In genomic region chr3:129526121-129526900, GRCh38 we compare ENCODE assay signal across 8 cellular contexts. TPM values are rescaled to one million over a fixed set of nuclear protein-coding genes. Genes with fewer than 3 reads are reported as not detected.
DNase-seq lines count a peak whose midpoint lies in the region; ATAC-seq and TF ChIP-seq lines count a peak whose summit lies in the region.
"Had no signal": no experiment of that assay in that cellular context is flagged by ENCODE, and none has a peak within 500 bp of the region (broad histone marks: within the 10 kb centered on the region; RNA-seq: fewer than 3 reads in every experiment).

No MANE protein-coding gene starts in this region.

- H3K4me1 Mint-ChIP-seq in naive thymus-derived CD4-positive, alpha-beta T cell, result peaks cover 0 to 2% (median 0%) of the 10 kb centered on the region in 7 donors

- CTCF ChIA-PET in naive thymus-derived CD4-positive, alpha-beta T cell (lab: Charles Lee), result no interaction called here

- H3K9me3 Mint-ChIP-seq in naive thymus-derived CD4-positive, alpha-beta T cell, result peaks cover 0 to 3% (median 0%) of the 10 kb centered on the region in 11 donors

- H3K36me3 Mint-ChIP-seq in naive thymus-derived CD4-positive, alpha-beta T cell, result no peaks in the 10 kb centered on the region

- H3K27ac ChIP-seq in naive thymus-derived CD4-positive, alpha-beta T cell (ENCODE audit: low read depth, low read length), result no peak overlapping the region
- H3K27ac ChIP-seq in coronary artery, result no peak overlapping the region

- no peaks in the 10 kb centered on the region for H3K27me3 ChIP-seq in naive thymus-derived CD4-positive, alpha-beta T cell (ENCODE audit: control insufficient read depth in 2 of 2, insufficient read depth in 2 of 2, low read length in 2 of 2)

- no peaks in the 10 kb centered on the region for H3K9me3 ChIP-seq in naive thymus-derived CD4-positive, alpha-beta T cell (ENCODE audit: control insufficient read depth in 2 of 3, low read length in 3 of 3)

- ATAC-seq in HG02763 (IDR thresholded peaks at IDR 0.05; ENCODE audit: unreplicated experiment), result peak; percentile 76
- ATAC-seq in naive thymus-derived CD4-positive, alpha-beta T cell, result peak; percentile 78

- H3K27me3 Mint-ChIP-seq in naive thymus-derived CD4-positive, alpha-beta T cell, result no peaks in the 10 kb centered on the region

- intact Hi-C loops in naive thymus-derived CD4-positive, alpha-beta T cell (cut with micrococcal nuclease), result no loop called here

- H3K4me3 ChIP-seq in naive thymus-derived CD4-positive, alpha-beta T cell (ENCODE audit: low read length), result no peak overlapping the region
- H3K4me3 ChIP-seq in coronary artery, result no peak overlapping the region

- no peaks in the 10 kb centered on the region for H3K4me1 ChIP-seq in naive thymus-derived CD4-positive, alpha-beta T cell (ENCODE audit: control insufficient read depth in 2 of 2, insufficient read depth in 2 of 2, low read length in 2 of 2)

- peak overlapping the region in 1 of 9 donors; percentile 59 for H3K27ac Mint-ChIP-seq in naive thymus-derived CD4-positive, alpha-beta T cell

- TF ChIP-seq CTCF in coronary artery (IDR thresholded peaks at IDR 0.05), result no peak

- DNase-seq in GM19238 (ENCODE audit: insufficient read length, low spot score) (peak; percentile 70), NCI-H69 (lab: John Stamatoyannopoulos, UW) (peak; percentile 31), coronary artery (ENCODE audit: low spot score) (no peak), DMS114 treated with DMSO at 0.1 percent for 48 hours (lab: John Stamatoyannopoulos, UW; ENCODE audit: unreplicated experiment) (no peak), cerebellar nuclear complex (lab: John Stamatoyannopoulos, UW) (no peak)
- DNase-seq in naive thymus-derived CD4-positive, alpha-beta T cell, result no peak
- DNase-seq: activated CD4-positive, CD25-positive, alpha-beta regulatory T cell had no signal

- no peak overlapping the region for H3K4me3 Mint-ChIP-seq in naive thymus-derived CD4-positive, alpha-beta T cell

- H3K36me3 ChIP-seq in naive thymus-derived CD4-positive, alpha-beta T cell (ENCODE audit: control insufficient read depth in 2 of 3, insufficient read depth in 3 of 3, low read length in 3 of 3), result no peaks in the 10 kb centered on the region

- POLR2A ChIA-PET in naive thymus-derived CD4-positive, alpha-beta T cell (lab: Charles Lee), result no interaction called here

RNA-seq across cellular contexts. Expression of gene RHO, which starts 2.1 kb away (rescaled TPM):
- not detected for total RNA-seq in naive thymus-derived CD4-positive, alpha-beta T cell
- polyA plus RNA-seq in naive thymus-derived CD4-positive, alpha-beta T cell, result not detected

RNA-seq across cellular contexts. Expression of gene H1-8, which starts 16.7 kb away (rescaled TPM):
- total RNA-seq in naive thymus-derived CD4-positive, alpha-beta T cell, result not detected
- not detected for polyA plus RNA-seq in naive thymus-derived CD4-positive, alpha-beta T cell

Comparison
In these comparisons a context has a peak if more than half of its experiments do, and no peak if none do; other contexts are left out.
1. DNase-seq: peak in GM19238 (single experiment) and NCI-H69 (single experiment); none in naive thymus-derived CD4-positive, alpha-beta T cell (0 of 9), coronary artery (single experiment), DMS114 treated with DMSO at 0.1 percent for 48 hours (single experiment) and cerebellar nuclear complex (0 of 2).